Comparison of ENCODE assay signal across 14 cellular contexts in genomic region chr1:208349679-208350330, GRCh38.
DNase-seq lines count a peak whose midpoint lies in the region; FAIRE-seq and TF ChIP-seq lines count a peak whose summit lies in the region.
"Had no signal": no experiment of that assay in that cellular context is flagged by ENCODE, and none has a peak within 500 bp of the region (broad histone marks: within the 10 kb centered on the region; RNA-seq: fewer than 3 reads in every experiment).

No MANE protein-coding gene starts in this region.

- DNase-seq in NCI-H2107 treated with DMSO at 0.1 percent for 48 hours (lab: John Stamatoyannopoulos, UW; ENCODE audit: unreplicated experiment) (peak; percentile 53), NCI-H2107 (lab: John Stamatoyannopoulos, UW) (no peak), NCI-H69 (lab: John Stamatoyannopoulos, UW) (peak; percentile 91), H1 (ENCODE audit: low read depth in 1 of 2, low spot score in 2 of 2) (no peak), DMS79 treated with DMSO at 0.1 percent for 48 hours (lab: John Stamatoyannopoulos, UW) (no peak), thyroid gland (no peak), NAMALWA (ENCODE audit: low spot score) (no peak), osteoblast (ENCODE audit: insufficient read length, low spot score, missing footprints) (no peak)
- DNase-seq: activated CD4-positive, CD25-positive, alpha-beta regulatory T cell; activated CD8-positive, alpha-beta T cell treated with anti-CD3 and anti-CD28 coated beads for 36 hours; activated gamma-delta T cell treated with Interleukin-2 at 50 U/mL for 16 hours; NCI-H187 had no signal

- H2BK12ac ChIP-seq in H1 (ENCODE audit: low read depth, low read length) = no peak overlapping the region

- TF ChIP-seq POLR2A in H1 (IDR thresholded peaks at IDR 0.05; ENCODE audit: control extremely low read depth in 1 of 2, low read depth in 2 of 2, low read length in 2 of 2) (no peak), thyroid gland (IDR thresholded peaks at IDR 0.05) (no peak)

- TF ChIP-seq CTCF in H1 (IDR thresholded peaks at IDR 0.05; ENCODE audit: control extremely low read depth in 1 of 3, insufficient read depth in 1 of 3, low read depth in 1 of 3, low read length in 3 of 3) (no peak), thyroid gland (IDR thresholded peaks at IDR 0.05) (no peak), osteoblast (IDR thresholded peaks at IDR 0.05; ENCODE audit: extremely low read depth, low read depth, low read length) (no peak)

- no peak overlapping the region for H3K9ac ChIP-seq in H1 (replicated peaks in 1 of 4; ENCODE audit: extremely low read depth in 1 of 4, low read depth in 3 of 4, low read length in 3 of 4)

- no peak overlapping the region for H2AK5ac ChIP-seq in H1 (ENCODE audit: low read depth, low read length)

- CTCF ChIA-PET in H1 (lab: Charles Lee; ENCODE audit: partially characterized antibody) = interaction anchor here (0.7 kb wide), 1 partner anchor 123 kb away, joined by 3 read pairs; no protein-coding TSS in a partner anchor

- H3K27me3 ChIP-seq in H1 (replicated peaks in 1 of 4; ENCODE audit: control insufficient read depth in 3 of 4, extremely low read depth in 1 of 4, insufficient read depth in 3 of 4, low read length in 3 of 4) (no peaks in the 10 kb centered on the region), thyroid gland (no peaks in the 10 kb centered on the region), osteoblast (ENCODE audit: insufficient read depth, low read length) (no peaks in the 10 kb centered on the region)

- H3K18ac ChIP-seq in H1 (ENCODE audit: extremely low read depth, low read length) = no peak overlapping the region

- H4K91ac ChIP-seq in H1 (replicated peaks; ENCODE audit: insufficient read length, low read length) = no peak overlapping the region

- H3K4me1 ChIP-seq in H1 (replicated peaks in 1 of 4; ENCODE audit: control insufficient read depth in 3 of 4, insufficient read depth in 4 of 4, low read length in 3 of 4) = no peaks in the 10 kb centered on the region
- no peaks in the 10 kb centered on the region for H3K4me1 ChIP-seq in thyroid gland
- no peaks in the 10 kb centered on the region for H3K4me1 ChIP-seq in osteoblast (ENCODE audit: insufficient read depth, low read length)

- POLR2A ChIA-PET in H1 (lab: Charles Lee; ENCODE audit: partially characterized antibody) = no interaction called here

- H4K8ac ChIP-seq in H1 (ENCODE audit: extremely low read depth, insufficient read depth, low read length) = no peak overlapping the region

- no peak overlapping the region for H3K4ac ChIP-seq in H1 (replicated peaks; ENCODE audit: insufficient read length, low read depth, low read length)

- H4K5ac ChIP-seq in H1 (ENCODE audit: insufficient read length, low read depth, low read length) = no peak overlapping the region

- H3K4me2 ChIP-seq in H1 (ENCODE audit: insufficient read depth in 1 of 2, low read depth in 2 of 2, low read length in 2 of 2) = no peak overlapping the region
- H3K4me2 ChIP-seq in osteoblast (ENCODE audit: insufficient read depth, low read length) = no peak overlapping the region

- H3K27ac ChIP-seq in H1 (ENCODE audit: low read depth, low read length) (no peak overlapping the region), thyroid gland (no peak overlapping the region), osteoblast (ENCODE audit: low read depth, low read length) (no peak overlapping the region)
- H3K27ac ChIP-seq: coronary artery had no signal

- H2BK15ac ChIP-seq in H1 (ENCODE audit: low read length) = no peak overlapping the region

- H3K36me3 ChIP-seq in H1 (ENCODE audit: control insufficient read depth in 2 of 4, insufficient read depth in 4 of 4, low read length in 3 of 4) = no peaks in the 10 kb centered on the region
- no peaks in the 10 kb centered on the region for H3K36me3 ChIP-seq in thyroid gland
- H3K36me3 ChIP-seq in osteoblast (ENCODE audit: insufficient read depth, low read length) = no peaks in the 10 kb centered on the region

- no peak overlapping the region for H3K56ac ChIP-seq in H1 (replicated peaks; ENCODE audit: insufficient read length, low read depth, low read length)

- H3K79me2 ChIP-seq in H1 (ENCODE audit: control insufficient read depth in 1 of 2, insufficient read depth in 2 of 2, low read length in 2 of 2) = no peaks in the 10 kb centered on the region
- no peaks in the 10 kb centered on the region for H3K79me2 ChIP-seq in osteoblast (ENCODE audit: insufficient read depth, low read length)

- H3K23me2 ChIP-seq in H1 (ENCODE audit: low read depth, low read length) = no peaks in the 10 kb centered on the region

- FAIRE-seq in H1 (lab: Jason Lieb, UNC) = no peak
- FAIRE-seq: GM12878 had no signal

- intact Hi-C loops in thyroid gland (cut with DNase I) = no loop called here

- H2AFZ ChIP-seq in H1 (ENCODE audit: low read length) = 0 out of 2 replicates have a peak overlapping the region, but pooled peaks have one; percentile 12
- H2AFZ ChIP-seq in osteoblast (ENCODE audit: low read length) = no peak overlapping the region

- TF ChIP-seq EP300 in H1 (IDR thresholded peaks at IDR 0.05; ENCODE audit: borderline replicate concordance in 1 of 2, low read depth in 2 of 2, low read length in 2 of 2) = no peak

- H4K20me1 ChIP-seq in H1 (replicated peaks in 1 of 2; ENCODE audit: control insufficient read depth in 1 of 2, insufficient read depth in 2 of 2, low read length in 2 of 2) = no peaks in the 10 kb centered on the region
- no peaks in the 10 kb centered on the region for H4K20me1 ChIP-seq in osteoblast (ENCODE audit: insufficient read depth, low read length)

- H2BK120ac ChIP-seq in H1 (replicated peaks; ENCODE audit: low read depth, low read length) = no peak overlapping the region

- 92% methylated on average over 13 of the region's 13 CpGs; no CpG with 5 or more reads in 1 of the 2 experiments for WGBS in H1 (ENCODE audit: extremely low coverage in 1 of 2, insufficient coverage in 1 of 2, insufficient read length in 1 of 2, insufficient replicate concordance in 2 of 2, low coverage in 1 of 2, low lambda C conversion rate in 2 of 2, missing lambda C conversion rate in 1 of 2), 2 experiments
- WGBS in thyroid gland, 2 donors = 81 to 85% methylated on average over 13 of the region's 13 CpGs

- H3K9me3 ChIP-seq in H1 (ENCODE audit: insufficient read depth in 2 of 2, low read depth in 1 of 2, low read length in 1 of 2) (no peaks in the 10 kb centered on the region), thyroid gland (no peaks in the 10 kb centered on the region), osteoblast (ENCODE audit: low read depth, low read length) (no peaks in the 10 kb centered on the region)

- H3K14ac ChIP-seq in H1 (ENCODE audit: insufficient read length) = no peak overlapping the region

- no peaks in the 10 kb centered on the region for H3K79me1 ChIP-seq in H1 (ENCODE audit: low read depth, low read length)

- H2BK20ac ChIP-seq in H1 (ENCODE audit: low read length) = no peak overlapping the region

- H2BK5ac ChIP-seq in H1 (ENCODE audit: low read depth, low read length) = no peak overlapping the region

- H3K4me3 ChIP-seq in H1 (ENCODE audit: extremely low read depth in 1 of 4, insufficient read depth in 2 of 4, low read depth in 3 of 4, low read length in 4 of 4) = no peak overlapping the region
- no peak overlapping the region for H3K4me3 ChIP-seq in thyroid gland (replicated peaks in 1 of 3)
- no peak overlapping the region for H3K4me3 ChIP-seq in osteoblast (ENCODE audit: insufficient read depth, low read length)
- H3K4me3 ChIP-seq: coronary artery, GM12878 had no signal

- no peak for TF ChIP-seq RAD21 in H1 (IDR thresholded peaks at IDR 0.05 in 1 of 2, conservative IDR thresholded peaks at IDR 0.05 in 1 of 2; ENCODE audit: low read depth in 2 of 2, low read length in 2 of 2)

- H3K23ac ChIP-seq in H1 (ENCODE audit: insufficient read length) = no peak overlapping the region

TF ChIP-seq in H1, 55 proteins besides CTCF, POLR2A, EP300 and RAD21:
- TF ChIP-seq KDM5A (IDR thresholded peaks at IDR 0.05; ENCODE audit: low read length) = no peak
- TF ChIP-seq, protein P1, sequence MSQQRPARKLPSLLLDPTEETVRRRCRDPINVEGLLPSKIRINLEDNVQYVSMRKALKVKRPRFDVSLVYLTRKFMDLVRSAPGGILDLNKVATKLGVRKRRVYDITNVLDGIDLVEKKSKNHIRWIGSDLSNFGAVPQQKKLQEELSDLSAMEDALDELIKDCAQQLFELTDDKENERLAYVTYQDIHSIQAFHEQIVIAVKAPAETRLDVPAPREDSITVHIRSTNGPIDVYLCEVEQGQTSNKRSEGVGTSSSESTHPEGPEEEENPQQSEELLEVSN (IDR thresholded peaks at IDR 0.05) = peak; percentile 21; the same call in 1 of the 2 replicates
- no peak for TF ChIP-seq BACH1 (IDR thresholded peaks at IDR 0.05; ENCODE audit: low read length)
- TF ChIP-seq POU5F1 (IDR thresholded peaks at IDR 0.05; ENCODE audit: low read depth, low read length) = no peak

Comparison
In these comparisons a context has a peak if more than half of its experiments do, and no peak if none do; other contexts are left out.
1. DNase-seq: peak in NCI-H2107 treated with DMSO at 0.1 percent for 48 hours (single experiment) and NCI-H69 (single experiment); none in NCI-H2107 (single experiment), H1 (0 of 2), DMS79 treated with DMSO at 0.1 percent for 48 hours (single experiment), thyroid gland (0 of 2), NAMALWA (single experiment) and osteoblast (single experiment).